ENCODE assay signal across 22 cellular contexts in genomic region chr5:153797484-153797883, GRCh38.
DNase-seq lines count a peak whose midpoint lies in the region; ATAC-seq and TF ChIP-seq lines count a peak whose summit lies in the region.
"Had no signal": no experiment of that assay in that cellular context is flagged by ENCODE, and none has a peak within 500 bp of the region (broad histone marks: within the 10 kb centered on the region; RNA-seq: fewer than 3 reads in every experiment).

No MANE protein-coding gene starts in this region.

- TF ChIP-seq CTCF in GM12865 (IDR thresholded peaks at IDR 0.05; ENCODE audit: insufficient read depth, low read depth, low read length, missing control alignments) (no peak), HFFc6 (IDR thresholded peaks at IDR 0.05) (no peak), esophagus squamous epithelium (IDR thresholded peaks at IDR 0.05) (no peak), OCI-LY7 (conservative IDR thresholded peaks at IDR 0.05; ENCODE audit: low read length) (no peak)

- no peaks in the 10 kb centered on the region for H3K79me2 ChIP-seq in OCI-LY7 (ENCODE audit: insufficient read depth, low read depth, low read length)

- ATAC-seq in GM19025 (IDR thresholded peaks at IDR 0.05; ENCODE audit: low read depth, unreplicated experiment) (peak; percentile 67), HG02588 (IDR thresholded peaks at IDR 0.05; ENCODE audit: unreplicated experiment) (peak; percentile 76), HG03439 (IDR thresholded peaks at IDR 0.05; ENCODE audit: unreplicated experiment) (peak; percentile 90)
- ATAC-seq: stimulated activated naive CD8-positive, alpha-beta T cell treated with anti-CD3 and anti-CD28 coated beads, Interleukin-15, Interleukin-2, amounts not matched to agents 100 U/mL and 50 U/mL, for 24 hours had no signal

- H3K27me3 ChIP-seq in esophagus squamous epithelium: no peaks in the 10 kb centered on the region
- H3K27me3 ChIP-seq: brain microvascular endothelial cell, ovary, Peyer's patch, uterus had no signal

- no peak for TF ChIP-seq POLR2A in esophagus squamous epithelium (IDR thresholded peaks at IDR 0.05)

- CTCF ChIA-PET in OCI-LY7 (lab: Charles Lee; ENCODE audit: unreplicated experiment): no interaction called here

- H3K4me1 Mint-ChIP-seq in HFFc6 (ENCODE audit: low read depth): peaks cover 9% of the 10 kb centered on the region; the same call in 1 of the 2 replicates
- H3K4me1 Mint-ChIP-seq: activated B cell treated with CpG ODN at 0.5 μM for 24 hours; activated naive CD4-positive, alpha-beta T cell treated with anti-CD3 and anti-CD28 coated beads, Interleukin-2, amount 50 U/mL, for 24 hours had no signal

- H3K9me2 ChIP-seq in OCI-LY7 (ENCODE audit: insufficient read depth, low read length): no peaks in the 10 kb centered on the region

- H3K36me3 ChIP-seq in esophagus squamous epithelium (no peaks in the 10 kb centered on the region), OCI-LY7 (ENCODE audit: insufficient read depth, low read length) (no peaks in the 10 kb centered on the region)
- H3K36me3 ChIP-seq: brain microvascular endothelial cell, ovary, Peyer's patch, uterus had no signal

- H3K4me2 ChIP-seq in OCI-LY7 (ENCODE audit: low read length): no peak overlapping the region

- no peaks in the 10 kb centered on the region for H3K36me3 Mint-ChIP-seq in HFFc6 (ENCODE audit: low read depth)
- H3K36me3 Mint-ChIP-seq: activated naive CD4-positive, alpha-beta T cell treated with anti-CD3 and anti-CD28 coated beads, Interleukin-2, amount 50 U/mL, for 24 hours had no signal

- DNase-seq in GM12865 (ENCODE audit: low read depth): peak; percentile 38
- no peak for DNase-seq in effector CD4-positive, alpha-beta T cell
- no peak for DNase-seq in HFFc6
- no peak for DNase-seq in esophagus squamous epithelium (lab: John Stamatoyannopoulos, UW)
- DNase-seq in OCI-LY7 (ENCODE audit: low spot score): no peak
- DNase-seq: activated B cell treated with CpG ODN at 0.5 μM for 24 hours; brain microvascular endothelial cell; dermis blood vessel endothelial cell; H9; hippocampal formation; KG1; NCI-H1436 treated with DMSO at 0.1 percent for 48 hours; NCI-H524; ovary; Peyer's patch; stimulated activated naive CD8-positive, alpha-beta T cell treated with anti-CD3 and anti-CD28 coated beads, Interleukin-15, Interleukin-2, amounts not matched to agents 100 U/mL and 50 U/mL, for 24 hours; uterus had no signal

- H3K9me3 Mint-ChIP-seq in HFFc6: no peaks in the 10 kb centered on the region
- H3K9me3 Mint-ChIP-seq: activated naive CD4-positive, alpha-beta T cell treated with anti-CD3 and anti-CD28 coated beads, Interleukin-2, amount 50 U/mL, for 24 hours; H9 had no signal

- 79 to 82% methylated on average over 3 of the region's 3 CpGs for WGBS in esophagus squamous epithelium, 2 donors

- H2AFZ ChIP-seq in OCI-LY7 (ENCODE audit: low read length): no peak overlapping the region

- H3K9me3 ChIP-seq in esophagus squamous epithelium (no peaks in the 10 kb centered on the region), OCI-LY7 (ENCODE audit: low read length) (no peaks in the 10 kb centered on the region)
- H3K9me3 ChIP-seq: ovary, Peyer's patch, uterus had no signal

- no peak overlapping the region for H3K4me3 Mint-ChIP-seq in HFFc6
- H3K4me3 Mint-ChIP-seq: activated B cell treated with CpG ODN at 0.5 μM for 24 hours; activated naive CD4-positive, alpha-beta T cell treated with anti-CD3 and anti-CD28 coated beads, Interleukin-2, amount 50 U/mL, for 24 hours; H9 had no signal

- H3K27ac Mint-ChIP-seq in HFFc6: no peak overlapping the region
- H3K27ac Mint-ChIP-seq: activated B cell treated with CpG ODN at 0.5 μM for 24 hours; activated naive CD4-positive, alpha-beta T cell treated with anti-CD3 and anti-CD28 coated beads, Interleukin-2, amount 50 U/mL, for 24 hours; H9 had no signal

- H4K20me1 ChIP-seq in OCI-LY7 (ENCODE audit: insufficient read depth, low read length): no peaks in the 10 kb centered on the region

- intact Hi-C loops in esophagus squamous epithelium (cut with DNase I): no loop called here
- intact Hi-C loops in OCI-LY7 (cut with micrococcal nuclease; ENCODE audit: unreplicated experiment): loop anchor here (5.0 kb wide), 1 partner anchor 115 kb away; no protein-coding TSS in a partner anchor

- no TSS peak for BruUV-seq in OCI-LY7 (replicated peaks; lab: Mats Ljungman, UMichigan)

- no peak overlapping the region for H3K4me3 ChIP-seq in GM12865 (ENCODE audit: low read depth, low read length)
- H3K4me3 ChIP-seq in esophagus squamous epithelium: no peak overlapping the region
- H3K4me3 ChIP-seq in OCI-LY7 (ENCODE audit: low read depth, low read length, poor library complexity, severe bottlenecking): no peak overlapping the region
- H3K4me3 ChIP-seq: ovary, Peyer's patch, skin epidermis, uterus had no signal

- H3K27me3 Mint-ChIP-seq in HFFc6 (ENCODE audit: insufficient read depth): peaks cover 2% of the 10 kb centered on the region
- H3K27me3 Mint-ChIP-seq: activated B cell treated with CpG ODN at 0.5 μM for 24 hours; activated naive CD4-positive, alpha-beta T cell treated with anti-CD3 and anti-CD28 coated beads, Interleukin-2, amount 50 U/mL, for 24 hours had no signal

- POLR2A ChIA-PET in OCI-LY7 (lab: Charles Lee): no interaction called here

- H3K27ac ChIP-seq in esophagus squamous epithelium: no peak overlapping the region
- H3K27ac ChIP-seq in OCI-LY7 (ENCODE audit: low read depth, low read length, poor library complexity, severe bottlenecking): no peak overlapping the region
- H3K27ac ChIP-seq: brain microvascular endothelial cell, ovary, Peyer's patch, skin epidermis, uterus had no signal

- H3K4me1 ChIP-seq in esophagus squamous epithelium: no peaks in the 10 kb centered on the region
- no peaks in the 10 kb centered on the region for H3K4me1 ChIP-seq in OCI-LY7 (ENCODE audit: insufficient read depth, low read length, poor library complexity, severe bottlenecking)
- H3K4me1 ChIP-seq: Peyer's patch, uterus had no signal
